Comparison of ENCODE assay signal across 1 cellular context in genomic region chr6:124947821-124948451, GRCh38.
TF ChIP-seq lines count a peak whose summit lies in the region.

No MANE protein-coding gene starts in this region.

TF ChIP-seq in WTC11, 78 proteins besides CTCF, POLR2A, EP300 and RAD21 (continued from another document):
- TF ChIP-seq, protein P1, sequence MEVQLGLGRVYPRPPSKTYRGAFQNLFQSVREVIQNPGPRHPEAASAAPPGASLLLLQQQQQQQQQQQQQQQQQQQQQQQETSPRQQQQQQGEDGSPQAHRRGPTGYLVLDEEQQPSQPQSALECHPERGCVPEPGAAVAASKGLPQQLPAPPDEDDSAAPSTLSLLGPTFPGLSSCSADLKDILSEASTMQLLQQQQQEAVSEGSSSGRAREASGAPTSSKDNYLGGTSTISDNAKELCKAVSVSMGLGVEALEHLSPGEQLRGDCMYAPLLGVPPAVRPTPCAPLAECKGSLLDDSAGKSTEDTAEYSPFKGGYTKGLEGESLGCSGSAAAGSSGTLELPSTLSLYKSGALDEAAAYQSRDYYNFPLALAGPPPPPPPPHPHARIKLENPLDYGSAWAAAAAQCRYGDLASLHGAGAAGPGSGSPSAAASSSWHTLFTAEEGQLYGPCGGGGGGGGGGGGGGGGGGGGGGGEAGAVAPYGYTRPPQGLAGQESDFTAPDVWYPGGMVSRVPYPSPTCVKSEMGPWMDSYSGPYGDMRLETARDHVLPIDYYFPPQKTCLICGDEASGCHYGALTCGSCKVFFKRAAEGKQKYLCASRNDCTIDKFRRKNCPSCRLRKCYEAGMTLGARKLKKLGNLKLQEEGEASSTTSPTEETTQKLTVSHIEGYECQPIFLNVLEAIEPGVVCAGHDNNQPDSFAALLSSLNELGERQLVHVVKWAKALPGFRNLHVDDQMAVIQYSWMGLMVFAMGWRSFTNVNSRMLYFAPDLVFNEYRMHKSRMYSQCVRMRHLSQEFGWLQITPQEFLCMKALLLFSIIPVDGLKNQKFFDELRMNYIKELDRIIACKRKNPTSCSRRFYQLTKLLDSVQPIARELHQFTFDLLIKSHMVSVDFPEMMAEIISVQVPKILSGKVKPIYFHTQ (CRISPR knock-in tag; IDR thresholded peaks at IDR 0.05) = no peak
- TF ChIP-seq MYBL2 (CRISPR knock-in tag; IDR thresholded peaks at IDR 0.05) = no peak
- TF ChIP-seq, protein P2, sequence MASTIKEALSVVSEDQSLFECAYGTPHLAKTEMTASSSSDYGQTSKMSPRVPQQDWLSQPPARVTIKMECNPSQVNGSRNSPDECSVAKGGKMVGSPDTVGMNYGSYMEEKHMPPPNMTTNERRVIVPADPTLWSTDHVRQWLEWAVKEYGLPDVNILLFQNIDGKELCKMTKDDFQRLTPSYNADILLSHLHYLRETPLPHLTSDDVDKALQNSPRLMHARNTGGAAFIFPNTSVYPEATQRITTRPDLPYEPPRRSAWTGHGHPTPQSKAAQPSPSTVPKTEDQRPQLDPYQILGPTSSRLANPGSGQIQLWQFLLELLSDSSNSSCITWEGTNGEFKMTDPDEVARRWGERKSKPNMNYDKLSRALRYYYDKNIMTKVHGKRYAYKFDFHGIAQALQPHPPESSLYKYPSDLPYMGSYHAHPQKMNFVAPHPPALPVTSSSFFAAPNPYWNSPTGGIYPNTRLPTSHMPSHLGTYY (CRISPR knock-in tag; IDR thresholded peaks at IDR 0.05) = no peak
- TF ChIP-seq ATF1 (CRISPR knock-in tag; IDR thresholded peaks at IDR 0.05) = no peak
- TF ChIP-seq ZSCAN18 (CRISPR knock-in tag; IDR thresholded peaks at IDR 0.05) = no peak
- no peak for TF ChIP-seq FOXK1 (CRISPR knock-in tag; IDR thresholded peaks at IDR 0.05)
- no peak for TF ChIP-seq TCF7 (CRISPR knock-in tag; IDR thresholded peaks at IDR 0.05; ENCODE audit: low read depth)
- TF ChIP-seq RELA (CRISPR knock-in tag; IDR thresholded peaks at IDR 0.05; ENCODE audit: borderline replicate concordance) = no peak
- no peak for TF ChIP-seq JUN (CRISPR knock-in tag; IDR thresholded peaks at IDR 0.05)
- no peak for TF ChIP-seq ZNF232 (CRISPR knock-in tag; IDR thresholded peaks at IDR 0.05)
- no peak for TF ChIP-seq ATF2 (CRISPR knock-in tag; IDR thresholded peaks at IDR 0.05; ENCODE audit: borderline replicate concordance, low read depth)
- TF ChIP-seq ZNF423 (CRISPR knock-in tag; IDR thresholded peaks at IDR 0.05) = no peak
